Comparison of ENCODE assay signal across 20 cellular contexts in genomic region chr14:101477648-101478047, GRCh38.
DNase-seq lines count a peak whose midpoint lies in the region; ATAC-seq and TF ChIP-seq lines count a peak whose summit lies in the region.
"Had no signal": no experiment of that assay in that cellular context is flagged by ENCODE, and none has a peak within 500 bp of the region (broad histone marks: within the 10 kb centered on the region; RNA-seq: fewer than 3 reads in every experiment).

No MANE protein-coding gene starts in this region.

- H3K27me3 ChIP-seq in thoracic aorta (replicated peaks; ENCODE audit: insufficient read depth): no peaks in the 10 kb centered on the region
- H3K27me3 ChIP-seq: BE2C had no signal

- H3K36me3 ChIP-seq in thoracic aorta: no peaks in the 10 kb centered on the region
- H3K36me3 ChIP-seq: BE2C, esophagus squamous epithelium, heart right ventricle had no signal

- no peaks in the 10 kb centered on the region for H3K9me3 ChIP-seq in thoracic aorta
- H3K9me3 ChIP-seq: BE2C, esophagus squamous epithelium had no signal

- no peak overlapping the region for H3K4me3 ChIP-seq in thoracic aorta
- H3K4me3 ChIP-seq: dorsolateral prefrontal cortex, esophagus squamous epithelium, heart right ventricle, psoas muscle had no signal

- DNase-seq in DMS79 treated with DMSO at 0.1 percent for 48 hours (lab: John Stamatoyannopoulos, UW) (peak; percentile 11), DMS79 (lab: John Stamatoyannopoulos, UW) (no peak), amniotic epithelial cell (ENCODE audit: low read depth) (peak; percentile 19), kidney glomerular epithelial cell (lab: John Stamatoyannopoulos, UW) (peak; percentile 3), thoracic aorta (ENCODE audit: low spot score) (no peak), NCI-H1436 treated with DMSO at 0.1 percent for 48 hours (lab: John Stamatoyannopoulos, UW) (no peak), NCI-H1417 (lab: John Stamatoyannopoulos, UW) (no peak)
- DNase-seq: activated B cell treated with CpG ODN at 0.5 μM for 24 hours; activated CD8-positive, alpha-beta memory T cell treated with anti-CD3 and anti-CD28 coated beads for 24 hours; activated naive CD8-positive, alpha-beta T cell treated with anti-CD3 and anti-CD28 coated beads, Interleukin-2, amount 10 ng/mL, durations not matched to agents 7 days and 5 days; esophagus squamous epithelium; heart right ventricle; HFFc6; naive thymus-derived CD4-positive, alpha-beta T cell; psoas muscle; stimulated activated CD4-positive, alpha-beta T cell treated with anti-CD3 and anti-CD28 coated beads, Interleukin-4, amount 100 ng/mL, for 24 hours had no signal

- TF ChIP-seq CTCF in thoracic aorta (IDR thresholded peaks at IDR 0.05): no peak

- H3K27ac ChIP-seq in thoracic aorta: peak overlapping the region; percentile 15 to 22
- H3K27ac ChIP-seq: 22Rv1, dorsolateral prefrontal cortex, esophagus squamous epithelium, heart right ventricle, psoas muscle had no signal

- ATAC-seq in thoracic aorta (ENCODE audit: insufficient number of reproducible peaks, low FRiP score, low read depth) (no peak), HG03342 (IDR thresholded peaks at IDR 0.05; ENCODE audit: unreplicated experiment) (no peak)
- ATAC-seq: heart right ventricle; naive thymus-derived CD4-positive, alpha-beta T cell; psoas muscle had no signal

- peaks cover 9 to 24% of the 10 kb centered on the region in 2 donors for H3K4me1 ChIP-seq in thoracic aorta (ENCODE audit: control insufficient read depth in 1 of 2, low read depth in 2 of 2)
- H3K4me1 ChIP-seq: BE2C, heart right ventricle, psoas muscle had no signal

Comparison
In these comparisons a context has a peak if more than half of its experiments do, and no peak if none do; other contexts are left out.
1. DNase-seq: peak in DMS79 treated with DMSO at 0.1 percent for 48 hours (single experiment), amniotic epithelial cell (single experiment) and kidney glomerular epithelial cell (single experiment); none in DMS79 (single experiment), thoracic aorta (single experiment), NCI-H1436 treated with DMSO at 0.1 percent for 48 hours (single experiment) and NCI-H1417 (0 of 3).